In genomic region chr12:64670039-64670438, GRCh38 we compare ENCODE assay signal across 1 cellular context.
TF ChIP-seq lines count a peak whose summit lies in the region.

No MANE protein-coding gene starts in this region.

TF ChIP-seq in GM23338, 12 proteins besides CTCF, POLR2A, EP300 and RAD21 (continued from another document):
- TF ChIP-seq REST (IDR thresholded peaks at IDR 0.05; ENCODE audit: unreplicated experiment) (no peak), JUNB (IDR thresholded peaks at IDR 0.05; ENCODE audit: unreplicated experiment) (no peak), ZNF462 (CRISPR knock-in tag; IDR thresholded peaks at IDR 0.05) (no peak), CREB1 (CRISPR knock-in tag; IDR thresholded peaks at IDR 0.05; ENCODE audit: low read depth) (no peak), EZH2phosphoT487 (IDR thresholded peaks at IDR 0.05; ENCODE audit: unreplicated experiment) (no peak), NANOG (IDR thresholded peaks at IDR 0.05; ENCODE audit: borderline replicate concordance) (no peak)
